In genomic region chr22:41541484-41541883, GRCh38 we compare ENCODE assay signal across 12 cellular contexts. TPM values are rescaled to one million over a fixed set of nuclear protein-coding genes. Genes with fewer than 3 reads are reported as not detected.
DNase-seq lines count a peak whose midpoint lies in the region; ATAC-seq and TF ChIP-seq lines count a peak whose summit lies in the region.
"Had no signal": no experiment of that assay in that cellular context is flagged by ENCODE, and none has a peak within 500 bp of the region (broad histone marks: within the 10 kb centered on the region; RNA-seq: fewer than 3 reads in every experiment).

No MANE protein-coding gene starts in this region.

- H3K27me3 ChIP-seq in CD4-positive, CD25-positive, alpha-beta regulatory T cell (ENCODE audit: control insufficient read depth, insufficient read depth, low read length) = no peaks in the 10 kb centered on the region
- H3K27me3 ChIP-seq in IMR-90 (ENCODE audit: control insufficient read depth, insufficient read depth, low read length) = no peaks in the 10 kb centered on the region
- no peaks in the 10 kb centered on the region for H3K27me3 ChIP-seq in naive thymus-derived CD4-positive, alpha-beta T cell (ENCODE audit: control insufficient read depth in 2 of 2, insufficient read depth in 2 of 2, low read length in 2 of 2)

- H3K79me1 ChIP-seq in IMR-90 (ENCODE audit: low read depth in 1 of 2, low read length in 2 of 2) = peaks cover 8 to 68% of the 10 kb centered on the region in 2 experiments

- no peaks in the 10 kb centered on the region for H3K36me3 Mint-ChIP-seq in CD4-positive, CD25-positive, alpha-beta regulatory T cell
- H3K36me3 Mint-ChIP-seq in activated naive CD8-positive, alpha-beta T cell treated with anti-CD3 and anti-CD28 coated beads, Interleukin-2, amount 10 ng/mL, durations not matched to agents 7 days and 5 days = peaks cover 3% of the 10 kb centered on the region
- peaks cover 0 to 4% (median 0%) of the 10 kb centered on the region in 5 donors for H3K36me3 Mint-ChIP-seq in naive thymus-derived CD4-positive, alpha-beta T cell

- ATAC-seq in CD4-positive, CD25-positive, alpha-beta regulatory T cell (ENCODE audit: low read depth in 2 of 2) = no peak
- ATAC-seq in IMR-90 (ENCODE audit: low read depth) = no peak
- ATAC-seq in activated naive CD8-positive, alpha-beta T cell treated with anti-CD3 and anti-CD28 coated beads, Interleukin-2, amount 10 ng/mL, durations not matched to agents 7 days and 5 days (ENCODE audit: low read depth) = no peak
- no peak for ATAC-seq in naive thymus-derived CD4-positive, alpha-beta T cell
- no peak for ATAC-seq in GM19452 (IDR thresholded peaks at IDR 0.05; ENCODE audit: unreplicated experiment)
- ATAC-seq in HG03159 (IDR thresholded peaks at IDR 0.05; ENCODE audit: unreplicated experiment) = no peak

- POLR2A ChIA-PET in IMR-90 (lab: Charles Lee; ENCODE audit: unreplicated experiment) = interaction anchor here (0.6 kb wide), 1 partner anchor 79 kb away, joined by 4 read pairs; no protein-coding TSS in a partner anchor
- POLR2A ChIA-PET in activated naive CD8-positive, alpha-beta T cell treated with anti-CD3 and anti-CD28 coated beads, Interleukin-2, amount 10 ng/mL, durations not matched to agents 7 days and 5 days (lab: Charles Lee) = interaction anchor here (1.0 to 1.7 kb wide), 3 partner anchors 49 to 95 kb away, joined by 3 to 4 read pairs (median 3); partner anchors contain the start of genes ACO2, PHF5A, PMM1 and TOB2
- POLR2A ChIA-PET in naive thymus-derived CD4-positive, alpha-beta T cell (lab: Charles Lee) = no interaction called here
- POLR2A ChIA-PET in GM10248 (lab: Yijun Ruan, JAX) = interaction anchor here (0.5 kb wide), 1 partner anchor 310 kb away, joined by 6 read pairs; no protein-coding TSS in a partner anchor

- DNase-seq in CD4-positive, CD25-positive, alpha-beta regulatory T cell = no peak
- DNase-seq in IMR-90 (no peak), anterior cingulate cortex (lab: John Stamatoyannopoulos, UW) (no peak), GM10248 (ENCODE audit: extremely low spot score) (no peak)
- no peak for DNase-seq in activated naive CD8-positive, alpha-beta T cell treated with anti-CD3 and anti-CD28 coated beads, Interleukin-2, amount 10 ng/mL, durations not matched to agents 7 days and 5 days
- DNase-seq in naive thymus-derived CD4-positive, alpha-beta T cell = no peak
- DNase-seq: activated CD8-positive, alpha-beta memory T cell treated with anti-CD3 and anti-CD28 coated beads, Interleukin-2, amount 50 U/mL, for 4 hours; cerebellar nuclear complex; COR-L47; NCI-H2081 treated with DMSO at 0.1 percent for 48 hours had no signal

- no peak for TF ChIP-seq POLR2A in IMR-90 (IDR thresholded peaks at IDR 0.05; ENCODE audit: low read depth, low read length)

- H4K8ac ChIP-seq in IMR-90 (ENCODE audit: low read depth in 2 of 2, low read length in 2 of 2) = no peak overlapping the region

- peaks cover 28% of the 10 kb centered on the region for H3K9me1 ChIP-seq in IMR-90 (ENCODE audit: insufficient read depth, low read length)

- no peak overlapping the region for H3K56ac ChIP-seq in IMR-90 (ENCODE audit: extremely low read depth, insufficient read depth, low read length)

- no peak overlapping the region for H2AK5ac ChIP-seq in IMR-90 (ENCODE audit: low read depth, low read length)

- no peak overlapping the region for H2BK120ac ChIP-seq in IMR-90 (ENCODE audit: low read depth, low read length)

- H3K18ac ChIP-seq in IMR-90 (ENCODE audit: low read depth, low read length) = no peak overlapping the region

- no peaks in the 10 kb centered on the region for H3K27me3 Mint-ChIP-seq in CD4-positive, CD25-positive, alpha-beta regulatory T cell
- no peaks in the 10 kb centered on the region for H3K27me3 Mint-ChIP-seq in activated naive CD8-positive, alpha-beta T cell treated with anti-CD3 and anti-CD28 coated beads, Interleukin-2, amount 10 ng/mL, durations not matched to agents 7 days and 5 days
- no peaks in the 10 kb centered on the region for H3K27me3 Mint-ChIP-seq in naive thymus-derived CD4-positive, alpha-beta T cell

- no peak overlapping the region for H2BK5ac ChIP-seq in IMR-90 (ENCODE audit: low read depth, low read length, poor library complexity, severe bottlenecking)

- dilution Hi-C loops in IMR-90 (cut with HindIII; ENCODE audit: low sequenced_read_pairs, unreplicated experiment) = no loop called here

- in situ Hi-C loops in IMR-90 (cut with MboI; ENCODE audit: low sequenced_read_pairs) = no loop called here

- no peak overlapping the region for H2BK20ac ChIP-seq in IMR-90 (ENCODE audit: low read depth, low read length)

- BruUV-seq in IMR-90 (replicated peaks; lab: Mats Ljungman, UMichigan) = no TSS peak

- H3K9me3 Mint-ChIP-seq in CD4-positive, CD25-positive, alpha-beta regulatory T cell = no peaks in the 10 kb centered on the region
- no peaks in the 10 kb centered on the region for H3K9me3 Mint-ChIP-seq in activated naive CD8-positive, alpha-beta T cell treated with anti-CD3 and anti-CD28 coated beads, Interleukin-2, amount 10 ng/mL, durations not matched to agents 7 days and 5 days
- H3K9me3 Mint-ChIP-seq in naive thymus-derived CD4-positive, alpha-beta T cell = peaks cover 0 to 2% (median 0%) of the 10 kb centered on the region in 11 donors

- TF ChIP-seq CTCF in IMR-90 (conservative IDR thresholded peaks at IDR 0.05; ENCODE audit: low read depth, low read length) (no peak), GM10248 (IDR thresholded peaks at IDR 0.05; ENCODE audit: control extremely low read depth, extremely low read depth, low read depth, missing control alignments) (no peak)

- 80% methylated on average over 3 of the region's 3 CpGs; no CpG with 5 or more reads in 1 of the 2 experiments for WGBS in IMR-90 (ENCODE audit: extremely low coverage in 2 of 2, insufficient read length in 1 of 2), 2 experiments

- no peak overlapping the region for H4K91ac ChIP-seq in IMR-90 (ENCODE audit: insufficient read depth, low read depth, low read length)

- H2AFZ ChIP-seq in IMR-90 (replicated peaks; ENCODE audit: low read length, poor library complexity) = no peak overlapping the region

- no peak overlapping the region; the same call in 1 of the 2 replicates for H3K14ac ChIP-seq in IMR-90 (replicated peaks; ENCODE audit: low read depth, low read length)

- H4K5ac ChIP-seq in IMR-90 (ENCODE audit: low read depth, low read length) = no peak overlapping the region

- H3K27ac Mint-ChIP-seq in CD4-positive, CD25-positive, alpha-beta regulatory T cell = peak overlapping the region; percentile 2 to 51 (median 34)
- H3K27ac Mint-ChIP-seq in activated naive CD8-positive, alpha-beta T cell treated with anti-CD3 and anti-CD28 coated beads, Interleukin-2, amount 10 ng/mL, durations not matched to agents 7 days and 5 days = no peak overlapping the region
- peak overlapping the region in 7 of 9 donors; percentile 3 to 66 (median 35) for H3K27ac Mint-ChIP-seq in naive thymus-derived CD4-positive, alpha-beta T cell

- H3K4me3 ChIP-seq in CD4-positive, CD25-positive, alpha-beta regulatory T cell (ENCODE audit: low read depth, low read length) = no peak overlapping the region
- H3K4me3 ChIP-seq in IMR-90 (ENCODE audit: insufficient read depth, low read depth, low read length) = no peak overlapping the region
- H3K4me3 ChIP-seq in naive thymus-derived CD4-positive, alpha-beta T cell (ENCODE audit: low read length) = no peak overlapping the region

- no peak for TF ChIP-seq RAD21 in IMR-90 (IDR thresholded peaks at IDR 0.05; ENCODE audit: low read length)

- CTCF ChIA-PET in IMR-90 (lab: Yijun Ruan, JAX) = no interaction called here
- CTCF ChIA-PET in naive thymus-derived CD4-positive, alpha-beta T cell (lab: Charles Lee) = interaction anchor here (1.4 kb wide), 1 partner anchor 17 kb away, joined by 5 read pairs; no protein-coding TSS in a partner anchor
- CTCF ChIA-PET in GM10248 (lab: Yijun Ruan, JAX) = interaction anchor here (1.2 to 2.9 kb wide), 3 partner anchors 9 to 131 kb away, joined by 3 to 18 read pairs (median 12); no protein-coding TSS in a partner anchor

- H3K9ac ChIP-seq in IMR-90 (ENCODE audit: low read depth, low read length) = no peak overlapping the region

- H3K9me3 ChIP-seq in CD4-positive, CD25-positive, alpha-beta regulatory T cell (ENCODE audit: control insufficient read depth in 2 of 2, low read length in 2 of 2) = no peaks in the 10 kb centered on the region
- H3K9me3 ChIP-seq in IMR-90 (ENCODE audit: control insufficient read depth, insufficient read depth, low read length) = no peaks in the 10 kb centered on the region
- H3K9me3 ChIP-seq in naive thymus-derived CD4-positive, alpha-beta T cell (ENCODE audit: control insufficient read depth in 2 of 3, low read length in 3 of 3) = no peaks in the 10 kb centered on the region

- no peak overlapping the region for H3K4ac ChIP-seq in IMR-90 (ENCODE audit: low read depth, low read length)

- peak overlapping the region; percentile 51 for H2AK9ac ChIP-seq in IMR-90 (replicated peaks; ENCODE audit: low read depth, low read length, poor library complexity)

- no peak overlapping the region for H3K27ac ChIP-seq in CD4-positive, CD25-positive, alpha-beta regulatory T cell (ENCODE audit: insufficient read depth, low read length, poor library complexity, severe bottlenecking)
- H3K27ac ChIP-seq in IMR-90 (ENCODE audit: insufficient read depth, low read length) = no peak overlapping the region
- no peak overlapping the region for H3K27ac ChIP-seq in naive thymus-derived CD4-positive, alpha-beta T cell (ENCODE audit: low read depth, low read length)

- peaks cover 13% of the 10 kb centered on the region for H3K4me1 ChIP-seq in CD4-positive, CD25-positive, alpha-beta regulatory T cell (ENCODE audit: control insufficient read depth, insufficient read depth, low read length, poor library complexity, severe bottlenecking)
- peaks cover 11% of the 10 kb centered on the region for H3K4me1 ChIP-seq in IMR-90 (ENCODE audit: control insufficient read depth, insufficient read depth, low read length)
- H3K4me1 ChIP-seq in naive thymus-derived CD4-positive, alpha-beta T cell (ENCODE audit: control insufficient read depth in 2 of 2, insufficient read depth in 2 of 2, low read length in 2 of 2) = peaks cover 7 to 15% of the 10 kb centered on the region in 2 donors

- H4K20me1 ChIP-seq in IMR-90 (ENCODE audit: insufficient read depth, low read length) = peaks cover 53% of the 10 kb centered on the region

- peak overlapping the region; percentile 8 to 95 (median 71) for H3K4me3 Mint-ChIP-seq in CD4-positive, CD25-positive, alpha-beta regulatory T cell
- H3K4me3 Mint-ChIP-seq in activated naive CD8-positive, alpha-beta T cell treated with anti-CD3 and anti-CD28 coated beads, Interleukin-2, amount 10 ng/mL, durations not matched to agents 7 days and 5 days = peak overlapping the region; percentile 2
- peak overlapping the region; percentile 1 to 100 (median 16) for H3K4me3 Mint-ChIP-seq in naive thymus-derived CD4-positive, alpha-beta T cell

- intact Hi-C loops in IMR-90 (cut with micrococcal nuclease) = no loop called here
- intact Hi-C loops in naive thymus-derived CD4-positive, alpha-beta T cell (cut with micrococcal nuclease) = loop anchor here in 1 of 2 donors (5.0 to 10.0 kb wide), 2 partner anchors 74 to 907 kb away; partner anchors contain the start of genes ACO2, MRTFA and PHF5A

- no peak overlapping the region for H2BK15ac ChIP-seq in IMR-90 (ENCODE audit: low read depth, low read length)

- H3K23ac ChIP-seq in IMR-90 (ENCODE audit: low read depth, low read length) = peak overlapping the region; percentile 4; the same call in 1 of the 2 replicates

- H3K36me3 ChIP-seq in CD4-positive, CD25-positive, alpha-beta regulatory T cell (ENCODE audit: control insufficient read depth, insufficient read depth, low read length) = peaks cover 11% of the 10 kb centered on the region
- H3K36me3 ChIP-seq in IMR-90 (ENCODE audit: control insufficient read depth, insufficient read depth, low read length) = peaks cover 24% of the 10 kb centered on the region
- peaks cover 0 to 34% (median 0%) of the 10 kb centered on the region in 3 experiments for H3K36me3 ChIP-seq in naive thymus-derived CD4-positive, alpha-beta T cell (ENCODE audit: control insufficient read depth in 2 of 3, insufficient read depth in 3 of 3, low read length in 3 of 3)

- H3K4me2 ChIP-seq in IMR-90 (ENCODE audit: low read depth, low read length) = peak overlapping the region; percentile 36; the same call in 1 of the 2 replicates

- peaks cover 0 to 53% (median 27%) of the 10 kb centered on the region in 4 donors for H3K4me1 Mint-ChIP-seq in CD4-positive, CD25-positive, alpha-beta regulatory T cell
- H3K4me1 Mint-ChIP-seq in activated naive CD8-positive, alpha-beta T cell treated with anti-CD3 and anti-CD28 coated beads, Interleukin-2, amount 10 ng/mL, durations not matched to agents 7 days and 5 days = peaks cover 24% of the 10 kb centered on the region
- H3K4me1 Mint-ChIP-seq in naive thymus-derived CD4-positive, alpha-beta T cell = peaks cover 30 to 52% (median 45%) of the 10 kb centered on the region in 7 donors

RNA-seq across cellular contexts. Expression of gene POLR3H, which starts 2.8 kb away (rescaled TPM):
- 15.2 TPM for total RNA-seq in CD4-positive, CD25-positive, alpha-beta regulatory T cell
- 10 to 100 TPM; 12.1 to 21.3 (median 16.9) TPM for polyA plus RNA-seq in CD4-positive, CD25-positive, alpha-beta regulatory T cell
- total RNA-seq in IMR-90 (2012; rRNA removed) = 37.8 and 39.7 TPM in 2 replicates
- 62.1 and 67.8 TPM in 2 replicates for polyA plus RNA-seq in IMR-90 (2012; rRNA removed)
- polyA plus RNA-seq in IMR-90 (2012; cell fraction: cytosol; rRNA removed) = 47.0 and 48.8 TPM in 2 replicates
- 34.7 and 48.2 TPM in 2 replicates for polyA plus RNA-seq in IMR-90 (2012; cell fraction: nucleus; rRNA removed; ENCODE audit: low replicate concordance)
- 10 to 100 TPM; 29.8 to 30.5 TPM for total RNA-seq in activated naive CD8-positive, alpha-beta T cell treated with anti-CD3 and anti-CD28 coated beads, Interleukin-2, amount 10 ng/mL, durations not matched to agents 7 days and 5 days
- total RNA-seq in naive thymus-derived CD4-positive, alpha-beta T cell = 10 to 100 TPM; 21.7 to 59.6 (median 28.5) TPM
- 10 to 100 TPM; 24.2 to 32.2 TPM for polyA plus RNA-seq in naive thymus-derived CD4-positive, alpha-beta T cell

RNA-seq across cellular contexts. Expression of gene CSDC2, which starts 19.3 kb away (rescaled TPM):
- not detected for total RNA-seq in CD4-positive, CD25-positive, alpha-beta regulatory T cell
- polyA plus RNA-seq in CD4-positive, CD25-positive, alpha-beta regulatory T cell = not detected
- total RNA-seq in IMR-90 (2012; rRNA removed) = 2.5 and 2.8 TPM in 2 replicates
- 23.1 and 26.3 TPM in 2 replicates for polyA plus RNA-seq in IMR-90 (2012; rRNA removed)
- polyA plus RNA-seq in IMR-90 (2012; cell fraction: cytosol; rRNA removed) = 13.8 and 28.0 TPM in 2 replicates
- 55.2 and 128 TPM in 2 replicates for polyA plus RNA-seq in IMR-90 (2012; cell fraction: nucleus; rRNA removed; ENCODE audit: low replicate concordance)
- total RNA-seq in activated naive CD8-positive, alpha-beta T cell treated with anti-CD3 and anti-CD28 coated beads, Interleukin-2, amount 10 ng/mL, durations not matched to agents 7 days and 5 days = not detected
- total RNA-seq in naive thymus-derived CD4-positive, alpha-beta T cell = not detected
- polyA plus RNA-seq in naive thymus-derived CD4-positive, alpha-beta T cell = not detected

RNA-seq across cellular contexts. Expression of gene PMM1, which starts 48.2 kb away (rescaled TPM):
- 37.4 TPM for total RNA-seq in CD4-positive, CD25-positive, alpha-beta regulatory T cell
- polyA plus RNA-seq in CD4-positive, CD25-positive, alpha-beta regulatory T cell = 10 to 100 TPM; 41.8 to 56.0 (median 49.3) TPM
- 22.2 and 22.8 TPM in 2 replicates for total RNA-seq in IMR-90 (2012; rRNA removed)
- polyA plus RNA-seq in IMR-90 (2012; rRNA removed) = 92.8 and 103 TPM in 2 replicates
- polyA plus RNA-seq in IMR-90 (2012; cell fraction: cytosol; rRNA removed) = 118 and 174 TPM in 2 replicates
- 167 and 222 TPM in 2 replicates for polyA plus RNA-seq in IMR-90 (2012; cell fraction: nucleus; rRNA removed; ENCODE audit: low replicate concordance)
- total RNA-seq in activated naive CD8-positive, alpha-beta T cell treated with anti-CD3 and anti-CD28 coated beads, Interleukin-2, amount 10 ng/mL, durations not matched to agents 7 days and 5 days = 10 to 100 TPM; 39.0 to 42.9 TPM
- total RNA-seq in naive thymus-derived CD4-positive, alpha-beta T cell = 10 to 100 TPM; 22.5 to 34.3 (median 26.9) TPM
- 10 to 100 TPM; 40.7 to 42.8 TPM for polyA plus RNA-seq in naive thymus-derived CD4-positive, alpha-beta T cell

Comparison
In these comparisons a context has a peak if more than half of its experiments do, and no peak if none do; other contexts are left out.
1. H3K4me3 Mint-ChIP-seq: peak in every context shown above with its lines; median percentile 71 in CD4-positive, CD25-positive, alpha-beta regulatory T cell; 16 in naive thymus-derived CD4-positive, alpha-beta T cell; 2 in activated naive CD8-positive, alpha-beta T cell treated with anti-CD3 and anti-CD28 coated beads, Interleukin-2, amount 10 ng/mL, durations not matched to agents 7 days and 5 days.